10 cellular contexts compared by ENCODE assay signal in genomic region chr3:52684184-52684583, GRCh38. TPM values are rescaled to one million over a fixed set of nuclear protein-coding genes. Genes with fewer than 3 reads are reported as not detected.
A peak's percentile ranks its signal among the peaks of the same experiment; 100 is the strongest.
DNase-seq lines count a peak whose midpoint lies in the region; ATAC-seq, FAIRE-seq and TF ChIP-seq lines count a peak whose summit lies in the region.
"Had no signal": no experiment of that assay in that cellular context is flagged by ENCODE, and none has a peak within 500 bp of the region (broad histone marks: within the 10 kb centered on the region; RNA-seq: fewer than 3 reads in every experiment).

No MANE protein-coding gene starts in this region.

- WGBS in psoas muscle, 3 donors: 38 to 49% (median 41%) methylated on average over 5 of the region's 5 CpGs

- BruUV-seq in PC-3 (replicated peaks; lab: Mats Ljungman, UMichigan) (no TSS peak), endothelial cell of umbilical vein (replicated peaks; lab: Mats Ljungman, UMichigan) (no TSS peak)

- H3K9me1 ChIP-seq in endothelial cell of umbilical vein (replicated peaks; ENCODE audit: control insufficient read depth, extremely low read depth, insufficient read depth, low read length): no peaks in the 10 kb centered on the region

- no peaks in the 10 kb centered on the region for H3F3A ChIP-seq in PC-3 (ENCODE audit: low read length, unreplicated experiment)

- peaks cover 38% of the 10 kb centered on the region for H3K36me3 ChIP-seq in PC-3 (ENCODE audit: low read depth, low read length)
- peaks cover 15 to 20% of the 10 kb centered on the region in 2 experiments for H3K36me3 ChIP-seq in endothelial cell of umbilical vein (ENCODE audit: control insufficient read depth in 2 of 2, extremely low read depth in 1 of 2, insufficient read depth in 2 of 2, low read length in 2 of 2)
- peaks cover 25 to 49% of the 10 kb centered on the region in 2 donors for H3K36me3 ChIP-seq in psoas muscle (ENCODE audit: insufficient read depth in 1 of 2, low read depth in 1 of 2)

- FAIRE-seq in endothelial cell of umbilical vein (lab: Jason Lieb, UNC): no peak

- H3K27me3 ChIP-seq in PC-3 (ENCODE audit: low read length) (no peaks in the 10 kb centered on the region), endothelial cell of umbilical vein (ENCODE audit: control insufficient read depth in 2 of 2, insufficient read depth in 2 of 2, low read length in 2 of 2) (no peaks in the 10 kb centered on the region), psoas muscle (ENCODE audit: insufficient read depth in 3 of 3, low read length in 2 of 3) (no peaks in the 10 kb centered on the region)
- H3K27me3 ChIP-seq: ascending aorta had no signal

- no peaks in the 10 kb centered on the region for H3K9me3 ChIP-seq in PC-3 (ENCODE audit: low read length)
- no peaks in the 10 kb centered on the region for H3K9me3 ChIP-seq in endothelial cell of umbilical vein (replicated peaks; ENCODE audit: control insufficient read depth, insufficient read depth, low read length)
- H3K9me3 ChIP-seq in psoas muscle: no peaks in the 10 kb centered on the region
- H3K9me3 ChIP-seq: ascending aorta had no signal

- intact Hi-C loops in PC-3 (cut with micrococcal nuclease) (loop anchor here (10.0 kb wide), 1 partner anchor 149 kb away; the partner anchor contains the start of genes NT5DC2 and UQCC5), endothelial cell of umbilical vein (cut with micrococcal nuclease) (loop anchor here (2.0 to 10.0 kb wide), 3 partner anchors 13 to 257 kb away; no protein-coding TSS in a partner anchor), psoas muscle (cut with DNase I) (loop anchor here in 1 of 2 donors (2.0 kb wide), 1 partner anchor 21 kb away; the partner anchor contains the start of gene GLT8D1)

- no peak for TF ChIP-seq CTCF in GM12864 (IDR thresholded peaks at IDR 0.05; ENCODE audit: low read depth, low read length, missing control alignments)
- TF ChIP-seq CTCF in PC-3 (conservative IDR thresholded peaks at IDR 0.05; ENCODE audit: low read depth, low read length): no peak
- no peak for TF ChIP-seq CTCF in endothelial cell of umbilical vein (IDR thresholded peaks at IDR 0.05; ENCODE audit: extremely low read depth in 1 of 2, insufficient read depth in 1 of 2, low read depth in 1 of 2, low read length in 2 of 2)
- no peak for TF ChIP-seq CTCF in psoas muscle (IDR thresholded peaks at IDR 0.05)

- H3K9me2 ChIP-seq in PC-3 (replicated peaks; ENCODE audit: low read length): no peaks in the 10 kb centered on the region

- H3K27ac ChIP-seq in PC-3 (ENCODE audit: low read length) (no peak overlapping the region), endothelial cell of umbilical vein (ENCODE audit: insufficient read depth, low read depth, low read length) (no peak overlapping the region), psoas muscle (peak overlapping the region; percentile 93)

- no peak for TF ChIP-seq POLR2A in endothelial cell of umbilical vein (IDR thresholded peaks at IDR 0.05; ENCODE audit: low read depth, low read length)

- ATAC-seq in PC-3 (no peak), psoas muscle (no peak), GM21390 (IDR thresholded peaks at IDR 0.05; ENCODE audit: unreplicated experiment) (no peak)
- ATAC-seq: Right ventricle myocardium inferior had no signal

- DNase-seq in GM12864 (ENCODE audit: low read depth): no peak
- DNase-seq in PC-3: no peak
- no peak for DNase-seq in endothelial cell of umbilical vein (ENCODE audit: low read depth, low spot score)
- no peak for DNase-seq in psoas muscle
- no peak for DNase-seq in NCI-H2171 treated with DMSO at 0.1 percent for 48 hours (lab: John Stamatoyannopoulos, UW)
- no peak for DNase-seq in T-helper 9 cell
- DNase-seq in SKM-1 (lab: John Stamatoyannopoulos, UW; ENCODE audit: unreplicated experiment): no peak

- H3K4me1 ChIP-seq in PC-3 (ENCODE audit: insufficient read depth, low read length) (peaks cover 50% of the 10 kb centered on the region), endothelial cell of umbilical vein (ENCODE audit: control insufficient read depth, extremely low read depth, insufficient read depth, low read length) (peaks cover 18% of the 10 kb centered on the region), psoas muscle (peaks cover 41% of the 10 kb centered on the region)

- H2AFZ ChIP-seq in PC-3 (ENCODE audit: low read length) (no peak overlapping the region), endothelial cell of umbilical vein (ENCODE audit: low read depth, low read length) (no peak overlapping the region)

- peak overlapping the region; percentile 88 for H3K4me2 ChIP-seq in PC-3 (ENCODE audit: low read length)
- H3K4me2 ChIP-seq in endothelial cell of umbilical vein (ENCODE audit: insufficient read depth, low read length): peak overlapping the region; percentile 96

- POLR2A ChIA-PET in PC-3 (lab: Charles Lee; ENCODE audit: unreplicated experiment) (no interaction called here), endothelial cell of umbilical vein (lab: Charles Lee) (no interaction called here)

- H3K4me3 ChIP-seq in GM12864 (ENCODE audit: low read depth, low read length): peak overlapping the region; percentile 88; the same call in 1 of the 2 replicates
- H3K4me3 ChIP-seq in PC-3 (ENCODE audit: low read length): peak overlapping the region; percentile 89
- H3K4me3 ChIP-seq in endothelial cell of umbilical vein (replicated peaks in 1 of 3; ENCODE audit: insufficient read depth in 1 of 3, low read depth in 1 of 3, low read length in 3 of 3): peak overlapping the region in 1 of 3 experiments; percentile 99
- H3K4me3 ChIP-seq in psoas muscle: peak overlapping the region; percentile 91

- H3K9ac ChIP-seq in PC-3 (ENCODE audit: low read length): peak overlapping the region; percentile 99
- H3K9ac ChIP-seq in endothelial cell of umbilical vein (replicated peaks; ENCODE audit: extremely low read depth, insufficient read depth, low read length): peak overlapping the region; percentile 98

- dilution Hi-C loops in endothelial cell of umbilical vein (cut with MboI; ENCODE audit: extremely low pct_ligation_motif_present, low sequenced_read_pairs): no loop called here

- H4K20me1 ChIP-seq in PC-3 (ENCODE audit: low read length) (peaks cover 28% of the 10 kb centered on the region), endothelial cell of umbilical vein (replicated peaks; ENCODE audit: control insufficient read depth, extremely low read depth, insufficient read depth, low read length) (peaks cover 2% of the 10 kb centered on the region)

- H3K79me2 ChIP-seq in PC-3 (ENCODE audit: low read length) (peaks cover 94% of the 10 kb centered on the region), endothelial cell of umbilical vein (ENCODE audit: control insufficient read depth, insufficient read depth, low read length) (peaks cover 89% of the 10 kb centered on the region)

- CTCF ChIA-PET in PC-3 (lab: Charles Lee): no interaction called here
- CTCF ChIA-PET in endothelial cell of umbilical vein (lab: Charles Lee): no interaction called here

RNA-seq across cellular contexts. Expression of gene PBRM1, which starts 1.5 kb away (rescaled TPM):
- total RNA-seq in PC-3 (2014; rRNA removed) (59.7 and 67.8 TPM in 2 replicates), endothelial cell of umbilical vein (77.1 and 87.1 TPM in 2 replicates), psoas muscle (10 to 100 TPM; 38.0 to 46.7 (median 39.9) TPM)
- polyA plus RNA-seq in endothelial cell of umbilical vein (18.2 and 26.7 TPM in 2 replicates), psoas muscle (10 to 100 TPM in 2 of 3 donors, 1 to 10 TPM in 1; 7.5 to 21.9 (median 12.1) TPM)
- polyA plus RNA-seq in endothelial cell of umbilical vein (2011; cell fraction: cytosol; rRNA removed): 19.5 and 20.7 TPM in 2 replicates
- 46.6 and 54.5 TPM in 2 replicates for polyA plus RNA-seq in endothelial cell of umbilical vein (2011; cell fraction: nucleus; rRNA removed)
- polyA plus RNA-seq in endothelial cell of umbilical vein (2012): 24.6 and 33.8 TPM in 2 replicates
- 100 and 122 TPM in 2 replicates for polyA minus RNA-seq in endothelial cell of umbilical vein
- 44.1 TPM for polyA minus RNA-seq in endothelial cell of umbilical vein (2011; cell fraction: cytosol; rRNA and poly(A)+ RNA removed)
- 109 and 195 TPM in 2 replicates for polyA minus RNA-seq in endothelial cell of umbilical vein (2011; cell fraction: nucleus; rRNA and poly(A)+ RNA removed)

RNA-seq across cellular contexts. Expression of gene GNL3, which starts 1.6 kb away (rescaled TPM):
- total RNA-seq in PC-3 (2014; rRNA removed): 219 TPM in 2 replicates
- total RNA-seq in endothelial cell of umbilical vein: 109 and 111 TPM in 2 replicates
- polyA plus RNA-seq in endothelial cell of umbilical vein: 21.0 and 27.8 TPM in 2 replicates
- 45.3 and 47.5 TPM in 2 replicates for polyA plus RNA-seq in endothelial cell of umbilical vein (2011; cell fraction: cytosol; rRNA removed)
- 271 and 291 TPM in 2 replicates for polyA plus RNA-seq in endothelial cell of umbilical vein (2011; cell fraction: nucleus; rRNA removed)
- 90.9 and 109 TPM in 2 replicates for polyA plus RNA-seq in endothelial cell of umbilical vein (2012)
- polyA minus RNA-seq in endothelial cell of umbilical vein: 38.5 and 53.0 TPM in 2 replicates
- polyA minus RNA-seq in endothelial cell of umbilical vein (2011; cell fraction: cytosol; rRNA and poly(A)+ RNA removed): 56.9 TPM
- 104 and 131 TPM in 2 replicates for polyA minus RNA-seq in endothelial cell of umbilical vein (2011; cell fraction: nucleus; rRNA and poly(A)+ RNA removed)
- 100 to 1,000 TPM in 1 of 4 donors, 10 to 100 TPM in 3; 47.3 to 109 (median 67.9) TPM for total RNA-seq in psoas muscle
- 100 to 1,000 TPM in 2 of 3 donors, 10 to 100 TPM in 1; 80.6 to 145 (median 135) TPM for polyA plus RNA-seq in psoas muscle

RNA-seq across cellular contexts. Expression of gene GLT8D1, which starts 21.4 kb away (rescaled TPM):
- total RNA-seq in PC-3 (2014; rRNA removed): 53.6 and 70.2 TPM in 2 replicates
- total RNA-seq in endothelial cell of umbilical vein: 69.9 and 73.5 TPM in 2 replicates
- polyA plus RNA-seq in endothelial cell of umbilical vein: 61.8 and 63.7 TPM in 2 replicates
- polyA plus RNA-seq in endothelial cell of umbilical vein (2011; cell fraction: cytosol; rRNA removed): 106 and 121 TPM in 2 replicates
- polyA plus RNA-seq in endothelial cell of umbilical vein (2011; cell fraction: nucleus; rRNA removed): 97.7 and 101 TPM in 2 replicates
- polyA plus RNA-seq in endothelial cell of umbilical vein (2012): 74.2 and 88.5 TPM in 2 replicates
- polyA minus RNA-seq in endothelial cell of umbilical vein: 62.0 and 81.6 TPM in 2 replicates
- polyA minus RNA-seq in endothelial cell of umbilical vein (2011; cell fraction: cytosol; rRNA and poly(A)+ RNA removed): 21.3 TPM
- 22.2 and 30.9 TPM in 2 replicates for polyA minus RNA-seq in endothelial cell of umbilical vein (2011; cell fraction: nucleus; rRNA and poly(A)+ RNA removed)
- 10 to 100 TPM; 12.0 to 20.5 (median 19.8) TPM for total RNA-seq in psoas muscle
- 10 to 100 TPM; 16.6 to 40.1 (median 22.2) TPM for polyA plus RNA-seq in psoas muscle

RNA-seq across cellular contexts. Expression of gene SPCS1, which starts 21.7 kb away (rescaled TPM):
- total RNA-seq in PC-3 (2014; rRNA removed) (114 and 133 TPM in 2 replicates), endothelial cell of umbilical vein (100 and 107 TPM in 2 replicates), psoas muscle (10 to 100 TPM; 55.7 to 85.6 (median 75.3) TPM)
- polyA plus RNA-seq in endothelial cell of umbilical vein (159 and 240 TPM in 2 replicates), psoas muscle (100 to 1,000 TPM; 108 to 133 (median 116) TPM)
- 90.5 and 102 TPM in 2 replicates for polyA plus RNA-seq in endothelial cell of umbilical vein (2011; cell fraction: cytosol; rRNA removed)
- 29.5 and 35.9 TPM in 2 replicates for polyA plus RNA-seq in endothelial cell of umbilical vein (2011; cell fraction: nucleus; rRNA removed)
- polyA plus RNA-seq in endothelial cell of umbilical vein (2012): 102 and 140 TPM in 2 replicates
- polyA minus RNA-seq in endothelial cell of umbilical vein: 58.2 and 77.3 TPM in 2 replicates
- polyA minus RNA-seq in endothelial cell of umbilical vein (2011; cell fraction: cytosol; rRNA and poly(A)+ RNA removed): 185 TPM
- polyA minus RNA-seq in endothelial cell of umbilical vein (2011; cell fraction: nucleus; rRNA and poly(A)+ RNA removed): 11.6 and 17.8 TPM in 2 replicates
